19 cellular contexts compared by ENCODE assay signal in genomic region chr7:78691584-78691983, GRCh38.
"Had no signal": no experiment of that assay in that cellular context is flagged by ENCODE, and none has a peak within 500 bp of the region (broad histone marks: within the 10 kb centered on the region; RNA-seq: fewer than 3 reads in every experiment).

No MANE protein-coding gene starts in this region.

- DNase-seq: activated CD4-positive, alpha-beta T cell treated with anti-CD3 and anti-CD28 coated beads, Interleukin-2, amount 50 U/mL, for 4 hours; activated CD4-positive, CD25-positive, alpha-beta regulatory T cell treated with anti-CD3 and anti-CD28 coated beads, Interleukin-2, amount 50 U/mL, for 72 hours; activated naive CD4-positive, alpha-beta T cell; activated naive CD8-positive, alpha-beta T cell treated with anti-CD3 and anti-CD28 coated beads, Interleukin-2, amount 10 ng/mL, durations not matched to agents 7 days and 5 days; activated T-cell treated with anti-CD3 and anti-CD28 coated beads for 4 hours; anterior cingulate cortex; brain microvascular endothelial cell; effector CD8-positive, alpha-beta T cell; foreskin keratinocyte; kidney glomerular epithelial cell; left ventricle myocardium superior; mesenchymal stem cell; posterior cingulate gyrus; stimulated activated CD4-positive, alpha-beta T cell treated with anti-CD3 and anti-CD28 coated beads, Interleukin-15, amount 100 ng/mL, for 24 hours; stimulated activated CD4-positive, alpha-beta T cell treated with anti-CD3 and anti-CD28 coated beads, Interleukin-4, amount 100 ng/mL, for 1 hour; stimulated activated naive B cell treated with anti-CD40 and anti-IgM and Interleukin-4, amounts not matched to agents 10 μg/mL and 1 μg/mL and 100 μg/mL, for 72 hours; thyroid gland had no signal

- H3K4me1 ChIP-seq: foreskin keratinocyte had no signal

- H3K36me3 ChIP-seq: brain microvascular endothelial cell, thyroid gland had no signal

- ATAC-seq: foreskin keratinocyte; left ventricle myocardium superior; natural killer cell treated with Interleukin-12 subunit alpha and Interleukin-12 subunit beta and Interleukin-15 and Interleukin-18, amount 100 ng/mL, for 72 hours had no signal

- H3K9me3 ChIP-seq: thyroid gland had no signal

- H3K27ac ChIP-seq: brain microvascular endothelial cell, coronary artery, foreskin keratinocyte, thyroid gland had no signal

- H3K27me3 ChIP-seq: brain microvascular endothelial cell, thyroid gland had no signal

- H3K4me3 ChIP-seq: coronary artery, thyroid gland had no signal
